11 cellular contexts compared by ENCODE assay signal in genomic region chr2:69453475-69454129, GRCh38. TPM values are rescaled to one million over a fixed set of nuclear protein-coding genes. Genes with fewer than 3 reads are reported as not detected.
DNase-seq lines count a peak whose midpoint lies in the region; ATAC-seq, FAIRE-seq and TF ChIP-seq lines count a peak whose summit lies in the region.
"Had no signal": no experiment of that assay in that cellular context is flagged by ENCODE, and none has a peak within 500 bp of the region (broad histone marks: within the 10 kb centered on the region; RNA-seq: fewer than 3 reads in every experiment).

No MANE protein-coding gene starts in this region.

- peak; percentile 67 for FAIRE-seq in GM12892 (lab: Jason Lieb, UNC)

- no peaks in the 10 kb centered on the region for H3K36me3 Mint-ChIP-seq in activated naive CD8-positive, alpha-beta T cell treated with anti-CD3 and anti-CD28 coated beads for 36 hours

- ATAC-seq in GM19351 (IDR thresholded peaks at IDR 0.05; ENCODE audit: unreplicated experiment) (peak; percentile 93), HG03095 (IDR thresholded peaks at IDR 0.05; ENCODE audit: unreplicated experiment) (peak; percentile 90)

- no peaks in the 10 kb centered on the region for H3K27me3 ChIP-seq in H7 (ENCODE audit: control insufficient read depth, insufficient read depth, low read length)
- H3K27me3 ChIP-seq: heart right ventricle had no signal

- H3K27me3 Mint-ChIP-seq in activated naive CD8-positive, alpha-beta T cell treated with anti-CD3 and anti-CD28 coated beads for 36 hours, result no peaks in the 10 kb centered on the region

- peaks cover 31% of the 10 kb centered on the region for H3K4me1 Mint-ChIP-seq in activated naive CD8-positive, alpha-beta T cell treated with anti-CD3 and anti-CD28 coated beads for 36 hours

- TF ChIP-seq POLR2A in GM12892 (IDR thresholded peaks at IDR 0.05; ENCODE audit: low read depth, low read length), result no peak

- H3K36me3 ChIP-seq in H7 (replicated peaks; ENCODE audit: control insufficient read depth, insufficient read depth, low read length), result no peaks in the 10 kb centered on the region
- H3K36me3 ChIP-seq: heart right ventricle had no signal

- peak overlapping the region; percentile 64 for H3K27ac Mint-ChIP-seq in activated naive CD8-positive, alpha-beta T cell treated with anti-CD3 and anti-CD28 coated beads for 36 hours
- H3K27ac Mint-ChIP-seq: IgD-negative memory B cell had no signal

- H3K9me3 Mint-ChIP-seq in activated naive CD8-positive, alpha-beta T cell treated with anti-CD3 and anti-CD28 coated beads for 36 hours, result no peaks in the 10 kb centered on the region
- H3K9me3 Mint-ChIP-seq: IgD-negative memory B cell had no signal

- DNase-seq in GM12892 (ENCODE audit: insufficient read length) (peak; percentile 25), H7 (no peak), NCI-H146 (lab: John Stamatoyannopoulos, UW) (no peak), NCI-H2227 treated with DMSO at 0.1 percent for 48 hours (lab: John Stamatoyannopoulos, UW) (no peak), NCI-H128 (lab: John Stamatoyannopoulos, UW; ENCODE audit: unreplicated experiment) (no peak)
- peak; percentile 29 for DNase-seq in activated naive CD8-positive, alpha-beta T cell treated with anti-CD3 and anti-CD28 coated beads for 36 hours
- DNase-seq: heart right ventricle, substantia nigra had no signal

- peak overlapping the region; percentile 0 for H3K4me3 Mint-ChIP-seq in activated naive CD8-positive, alpha-beta T cell treated with anti-CD3 and anti-CD28 coated beads for 36 hours
- H3K4me3 Mint-ChIP-seq: IgD-negative memory B cell had no signal

- H3K4me3 ChIP-seq in H7 (ENCODE audit: insufficient read depth, low read depth, low read length), result no peak overlapping the region
- H3K4me3 ChIP-seq: heart right ventricle had no signal

RNA-seq across cellular contexts. Expression of gene NFU1, which starts 16.4 kb away (rescaled TPM):
- polyA plus RNA-seq in GM12892 (2012; ENCODE audit: missing spikeins), result 49.2 TPM
- total RNA-seq in activated naive CD8-positive, alpha-beta T cell treated with anti-CD3 and anti-CD28 coated beads for 36 hours, result 10 to 100 TPM; 47.4 to 50.9 TPM
- total RNA-seq in H7 (2014; rRNA removed; shearing (Covaris generic)), result 36.2 and 39.5 TPM in 2 replicates

Comparison
In these comparisons a context has a peak if more than half of its experiments do, and no peak if none do; other contexts are left out.
1. DNase-seq: peak in GM12892 (single experiment) and activated naive CD8-positive, alpha-beta T cell treated with anti-CD3 and anti-CD28 coated beads for 36 hours (single experiment); none in H7 (single experiment), NCI-H146 (single experiment), NCI-H2227 treated with DMSO at 0.1 percent for 48 hours (single experiment) and NCI-H128 (single experiment).